In the genomic region with DNA sequence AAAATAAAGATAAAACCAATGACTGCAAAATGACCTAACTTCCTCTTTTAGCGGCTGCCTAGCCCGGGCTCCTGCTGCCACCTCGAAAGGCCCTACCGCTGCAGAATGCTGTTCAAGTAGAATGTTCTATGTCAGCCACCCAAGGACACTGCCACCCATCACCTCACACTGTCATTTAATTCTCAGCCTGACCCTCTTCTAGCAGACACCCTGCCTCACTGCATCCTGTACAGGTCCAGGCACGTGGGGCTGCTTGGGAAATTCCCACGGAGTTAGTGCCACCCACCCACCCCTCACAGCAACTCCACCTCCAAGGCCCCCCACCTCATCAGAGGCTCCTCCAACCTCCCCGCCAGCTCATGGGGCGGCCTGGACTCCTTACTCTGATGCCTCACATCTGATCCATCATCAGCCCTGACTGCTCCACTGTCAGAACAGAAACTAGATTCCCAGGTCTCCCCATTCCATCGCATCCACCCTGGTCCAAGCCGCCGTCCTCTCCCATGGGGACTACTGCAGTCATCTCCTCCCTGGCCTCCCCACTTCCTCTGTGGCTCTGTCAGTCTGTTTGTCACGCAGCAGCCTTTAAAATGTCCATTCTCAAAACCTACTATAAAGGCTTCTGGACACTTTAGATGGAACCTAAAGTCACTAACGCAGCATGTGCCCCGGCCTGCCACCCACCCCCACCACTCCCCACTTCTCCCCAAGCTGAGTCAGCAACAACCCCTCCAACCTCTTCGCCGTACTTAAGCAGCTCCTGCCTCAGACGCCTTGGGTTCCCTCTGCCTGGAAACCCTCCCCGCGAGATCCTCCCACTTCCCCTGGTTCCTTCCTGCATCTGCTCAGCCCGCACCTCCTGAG, we compare ENCODE assay signal across 8 cellular contexts. TPM values are rescaled to one million over a fixed set of nuclear protein-coding genes. Genes with fewer than 3 reads are reported as not detected.
DNase-seq lines count a peak whose midpoint lies in the region; ATAC-seq lines count a peak whose summit lies in the region.

No MANE protein-coding gene starts in this region.

- no peak overlapping the region for H3K9ac ChIP-seq in skeletal muscle tissue (ENCODE audit: low read depth in 1 of 3, low read length in 3 of 3)

- H3K4me3 Mint-ChIP-seq in T-cell, result peak overlapping the region; percentile 64 to 78 (median 67)

- DNase-seq in T-cell (peak in 28 of 34 experiments; percentile 9 to 67 (median 42)), NCI-H2107 treated with DMSO at 0.1 percent for 48 hours (lab: John Stamatoyannopoulos, UW; ENCODE audit: unreplicated experiment) (no peak), SK-N-DZ (ENCODE audit: low spot score) (no peak)
- peak; percentile 37 for DNase-seq in central memory CD4-positive, alpha-beta T cell

- H3K4me3 ChIP-seq in skeletal muscle tissue (ENCODE audit: low read length in 3 of 3), result peak overlapping the region in 1 of 3 donors; percentile 51

- peak overlapping the region; percentile 82 to 92 for H3K27ac Mint-ChIP-seq in T-cell

- CTCF ChIA-PET in T-cell (lab: Charles Lee), result interaction anchor here (0.5 to 0.8 kb wide), 4 partner anchors 12 to 136 kb away, joined by 3 to 6 read pairs (median 3); no protein-coding TSS in a partner anchor

- no peaks in the 10 kb centered on the region for H3K27me3 Mint-ChIP-seq in T-cell

- ATAC-seq in GM18868 (IDR thresholded peaks at IDR 0.05; ENCODE audit: unreplicated experiment), result peak; percentile 39
- ATAC-seq in T-cell (replicated peaks in 1 of 4), result peak; percentile 38 to 61 (median 49)
- no peak for ATAC-seq in HG03565 (IDR thresholded peaks at IDR 0.05; ENCODE audit: unreplicated experiment)
- no peak for ATAC-seq in GM21825 (IDR thresholded peaks at IDR 0.05; ENCODE audit: unreplicated experiment)

- no peaks in the 10 kb centered on the region for H3K9me3 ChIP-seq in skeletal muscle tissue (ENCODE audit: control insufficient read depth in 3 of 3, low read length in 3 of 3)

- H3K36me3 Mint-ChIP-seq in T-cell, result peaks cover 17% of the 10 kb centered on the region

- POLR2A ChIA-PET in T-cell (lab: Charles Lee), result interaction anchor here in 1 of 2 donors (0.6 to 1.0 kb wide), 6 partner anchors 10 to 115 kb away, joined by 3 to 5 read pairs (median 4); no protein-coding TSS in a partner anchor

- no peaks in the 10 kb centered on the region for H3K27me3 ChIP-seq in skeletal muscle tissue (ENCODE audit: control insufficient read depth in 3 of 3, insufficient read depth in 3 of 3, low read length in 3 of 3)

- H3K36me3 ChIP-seq in skeletal muscle tissue (ENCODE audit: control insufficient read depth in 3 of 3, insufficient read depth in 3 of 3, low read length in 3 of 3), result peaks cover 0 to 2% (median 0%) of the 10 kb centered on the region in 3 donors

- peaks cover 0 to 8% (median 4%) of the 10 kb centered on the region in 3 donors for H3K4me1 ChIP-seq in skeletal muscle tissue (ENCODE audit: control insufficient read depth in 3 of 3, insufficient read depth in 3 of 3, low read length in 3 of 3)

- H3K4me1 Mint-ChIP-seq in T-cell, result peaks cover 73 to 82% (median 76%) of the 10 kb centered on the region in 3 donors

- peak overlapping the region; percentile 12 for H3K27ac ChIP-seq in skeletal muscle tissue (ENCODE audit: low read depth, low read length)

- no peaks in the 10 kb centered on the region for H3K9me3 Mint-ChIP-seq in T-cell

RNA-seq across cellular contexts. Expression of a gene that starts 17.0 kb away (rescaled TPM):
- total RNA-seq in T-cell (10 to 100 TPM; 49.0 to 75.9 (median 67.0) TPM), skeletal muscle tissue (3.1 TPM)
- not detected in 2 replicates for polyA plus RNA-seq in SK-N-DZ (2014; cell fraction: cytosol; rRNA removed)
- polyA plus RNA-seq in SK-N-DZ (2014; cell fraction: nucleus; rRNA removed), result not detected in 2 replicates

Comparison
In these comparisons a context has a peak if more than half of its experiments do, and no peak if none do; other contexts are left out.
1. ATAC-seq: peak in GM18868 (single experiment) and T-cell (4 of 4); none in HG03565 (single experiment) and GM21825 (single experiment).
2. DNase-seq: peak in T-cell (28 of 34) and central memory CD4-positive, alpha-beta T cell (single experiment); none in NCI-H2107 treated with DMSO at 0.1 percent for 48 hours (single experiment) and SK-N-DZ (single experiment).
3. RNA of a gene that starts 17.0 kb away (total RNA-seq): 49.0 to 75.9 TPM in T-cell; 3.1 TPM in skeletal muscle tissue (single experiment); every median in the first group is over 10 times any median in the second.